1 cellular context compared by ENCODE assay signal in genomic region chr1:211577277-211577825, GRCh38.
TF ChIP-seq lines count a peak whose summit lies in the region.

No MANE protein-coding gene starts in this region.

TF ChIP-seq in GM12878, 131 proteins besides CTCF, POLR2A, EP300 and RAD21 (continued from another document):
- TF ChIP-seq HSF1 (IDR thresholded peaks at IDR 0.05; ENCODE audit: low read depth, low read length) (no peak), POLR2AphosphoS5 (IDR thresholded peaks at IDR 0.05; ENCODE audit: low read length) (no peak), RELA (IDR thresholded peaks at IDR 0.05; ENCODE audit: borderline replicate concordance, partially characterized antibody) (no peak), NRF1 (conservative IDR thresholded peaks at IDR 0.05; ENCODE audit: low read depth, low read length) (no peak), SMC3 (IDR thresholded peaks at IDR 0.05; ENCODE audit: borderline replicate concordance, low read length) (no peak), SMARCA5 (IDR thresholded peaks at IDR 0.05) (no peak), ZSCAN29 (IDR thresholded peaks at IDR 0.05) (no peak), EZH2 (IDR thresholded peaks at IDR 0.05; ENCODE audit: borderline replicate concordance, control insufficient read depth, low read depth, low read length) (no peak), TAF1 (IDR thresholded peaks at IDR 0.05; ENCODE audit: borderline replicate concordance, low read depth, low read length) (no peak), MEF2A (IDR thresholded peaks at IDR 0.05; ENCODE audit: insufficient read depth, low read depth, low read length) (no peak), SKIL (IDR thresholded peaks at IDR 0.05; ENCODE audit: low read depth, poor library complexity, severe bottlenecking) (peak; percentile 18), MYB (IDR thresholded peaks at IDR 0.05; ENCODE audit: borderline replicate concordance, low read depth, low read length) (no peak), SIX5 (IDR thresholded peaks at IDR 0.05; ENCODE audit: low read depth, low read length, severe bottlenecking) (no peak), HDGF (IDR thresholded peaks at IDR 0.05) (no peak), SMAD5 (IDR thresholded peaks at IDR 0.05; ENCODE audit: low read depth) (no peak), RB1 (IDR thresholded peaks at IDR 0.05; ENCODE audit: borderline replicate concordance) (peak; percentile 66; the same call in 1 of the 2 replicates), USF2 (IDR thresholded peaks at IDR 0.05; ENCODE audit: borderline replicate concordance, low read depth, low read length) (no peak), REST (IDR thresholded peaks at IDR 0.05; ENCODE audit: low read depth, low read length) (no peak), ATF3 (IDR thresholded peaks at IDR 0.05; ENCODE audit: borderline replicate concordance, extremely low read depth, low read depth, low read length) (no peak), YBX1 (IDR thresholded peaks at IDR 0.05) (no peak), ZNF207 (IDR thresholded peaks at IDR 0.05; ENCODE audit: borderline replicate concordance) (no peak), SREBF1 (IDR thresholded peaks at IDR 0.05; ENCODE audit: low read length) (no peak), CHD4 (IDR thresholded peaks at IDR 0.05) (no peak), RELB (IDR thresholded peaks at IDR 0.05; ENCODE audit: low read depth) (0 out of 2 replicates have a peak, but pooled peaks have one; percentile 24), KDM1A (IDR thresholded peaks at IDR 0.05; ENCODE audit: borderline replicate concordance) (no peak), CUX1 (IDR thresholded peaks at IDR 0.05; ENCODE audit: insufficient replicate concordance, low read depth, low read length) (no peak)
TF ChIP-seq in GM12878: peak in this region for 5.
